Comparison of ENCODE assay signal across 10 cellular contexts in genomic region chr17:12664894-12665262, GRCh38. TPM values are rescaled to one million over a fixed set of nuclear protein-coding genes. Genes with fewer than 3 reads are reported as not detected.
DNase-seq lines count a peak whose midpoint lies in the region; ATAC-seq and TF ChIP-seq lines count a peak whose summit lies in the region.
"Had no signal": no experiment of that assay in that cellular context is flagged by ENCODE, and none has a peak within 500 bp of the region (broad histone marks: within the 10 kb centered on the region; RNA-seq: fewer than 3 reads in every experiment).

No MANE protein-coding gene starts in this region.

- H3K4me3 ChIP-seq in HUES48 (ENCODE audit: low read depth, low read length) (peak overlapping the region; percentile 78), dorsolateral prefrontal cortex (peak overlapping the region in 58 of 59 donors; percentile 33 to 78 (median 58)), lower lobe of right lung (peak overlapping the region; percentile 52), thyroid gland (replicated peaks in 1 of 3) (peak overlapping the region; percentile 14 to 41 (median 19))

- H3K9ac ChIP-seq in HUES48 (ENCODE audit: low read depth, low read length): no peak overlapping the region; the same call in 1 of the 2 replicates

- H3K27ac ChIP-seq in HUES48 (ENCODE audit: low read depth, low read length) (no peak overlapping the region), dorsolateral prefrontal cortex (peak overlapping the region in 6 of 59 donors; percentile 12 to 64 (median 51)), lower lobe of right lung (no peak overlapping the region), thyroid gland (no peak overlapping the region)

- TF ChIP-seq POLR2A in thyroid gland (IDR thresholded peaks at IDR 0.05): no peak

- no peak for DNase-seq in dorsolateral prefrontal cortex
- DNase-seq in lower lobe of right lung: no peak
- DNase-seq in thyroid gland: no peak
- DNase-seq in stimulated activated CD4-positive, alpha-beta T cell treated with anti-CD3 and anti-CD28 coated beads, Interleukin-4, amount 100 ng/mL, for 4 hours: no peak
- DNase-seq in NCI-H1436 (lab: John Stamatoyannopoulos, UW): no peak
- DNase-seq: activated CD4-positive, alpha-beta T cell treated with anti-CD3 and anti-CD28 coated beads, Interleukin-2, amount 10 ng/mL, durations not matched to agents 24 days and 14 days had no signal

- peaks cover 31% of the 10 kb centered on the region for H3K27me3 ChIP-seq in HUES48 (ENCODE audit: control insufficient read depth, insufficient read depth, low read length)
- H3K27me3 ChIP-seq in dorsolateral prefrontal cortex: peaks cover 0 to 59% (median 26%) of the 10 kb centered on the region in 45 donors
- H3K27me3 ChIP-seq in lower lobe of right lung (ENCODE audit: low read depth): peaks cover 50% of the 10 kb centered on the region
- peaks cover 3% of the 10 kb centered on the region for H3K27me3 ChIP-seq in thyroid gland

- peak in 1 of 2 donors; percentile 13 for ATAC-seq in lower lobe of right lung
- no peak for ATAC-seq in GM18511 (IDR thresholded peaks at IDR 0.05; ENCODE audit: unreplicated experiment)
- no peak for ATAC-seq in GM21423 (IDR thresholded peaks at IDR 0.05; ENCODE audit: unreplicated experiment)

- intact Hi-C loops in dorsolateral prefrontal cortex (cut with DNase I): loop anchor here (5.0 to 10.0 kb wide), 4 partner anchors 118 to 483 kb away; no protein-coding TSS in a partner anchor
- intact Hi-C loops in lower lobe of right lung (cut with DNase I): no loop called here
- intact Hi-C loops in thyroid gland (cut with DNase I): loop anchor here (5.0 to 10.0 kb wide), 3 partner anchors 120 to 408 kb away; no protein-coding TSS in a partner anchor

- H3K9me3 ChIP-seq in HUES48 (ENCODE audit: control insufficient read depth, insufficient read depth, low read length): no peaks in the 10 kb centered on the region
- H3K9me3 ChIP-seq in lower lobe of right lung: no peaks in the 10 kb centered on the region
- H3K9me3 ChIP-seq in thyroid gland: no peaks in the 10 kb centered on the region

- WGBS in thyroid gland, 2 donors: 5 to 10% methylated on average over 11 of the region's 11 CpGs

- H3K4me1 ChIP-seq in HUES48 (ENCODE audit: control insufficient read depth, insufficient read depth, low read length): 0 out of 2 replicates have a peak, but pooled peaks cover 4% of the 10 kb centered on the region
- H3K4me1 ChIP-seq in lower lobe of right lung: peaks cover 16% of the 10 kb centered on the region
- peaks cover 3 to 10% of the 10 kb centered on the region in 2 donors for H3K4me1 ChIP-seq in thyroid gland

- no peak for TF ChIP-seq CTCF in dorsolateral prefrontal cortex (IDR thresholded peaks at IDR 0.05 in 54 of 56, conservative IDR thresholded peaks at IDR 0.05 in 2 of 56; ENCODE audit: low read depth in 1 of 56, partially characterized antibody in 56 of 56)
- TF ChIP-seq CTCF in lower lobe of right lung (IDR thresholded peaks at IDR 0.05): no peak
- TF ChIP-seq CTCF in thyroid gland (IDR thresholded peaks at IDR 0.05): no peak

- H3K36me3 ChIP-seq in HUES48 (ENCODE audit: control insufficient read depth, insufficient read depth, low read length) (no peaks in the 10 kb centered on the region), lower lobe of right lung (no peaks in the 10 kb centered on the region), thyroid gland (no peaks in the 10 kb centered on the region)

RNA-seq across cellular contexts. Expression of gene MYOCD, which starts 0.8 kb away (rescaled TPM):
- total RNA-seq in dorsolateral prefrontal cortex (1 to 10 TPM in 61 of 120 experiments, under 1 TPM in 59; 0.06 to 8.7 (median 1.0) TPM), lower lobe of right lung (3.6 TPM), thyroid gland (1 to 10 TPM in 2 of 4 donors, under 1 TPM in 2; 0.29 to 1.9 (median 0.98) TPM)
- total RNA-seq: activated CD4-positive, alpha-beta T cell treated with anti-CD3 and anti-CD28 coated beads, Interleukin-2, amount 10 ng/mL, durations not matched to agents 24 days and 14 days; mononuclear cell had no signal

Comparison
In these comparisons a context has a peak if more than half of its experiments do, and no peak if none do; other contexts are left out.
1. H3K4me3 ChIP-seq: peak in every context shown above with its lines; median percentile 78 in HUES48; 58 in dorsolateral prefrontal cortex; 52 in lower lobe of right lung; 19 in thyroid gland.